ENCODE assay signal across 16 cellular contexts in the genomic region with DNA sequence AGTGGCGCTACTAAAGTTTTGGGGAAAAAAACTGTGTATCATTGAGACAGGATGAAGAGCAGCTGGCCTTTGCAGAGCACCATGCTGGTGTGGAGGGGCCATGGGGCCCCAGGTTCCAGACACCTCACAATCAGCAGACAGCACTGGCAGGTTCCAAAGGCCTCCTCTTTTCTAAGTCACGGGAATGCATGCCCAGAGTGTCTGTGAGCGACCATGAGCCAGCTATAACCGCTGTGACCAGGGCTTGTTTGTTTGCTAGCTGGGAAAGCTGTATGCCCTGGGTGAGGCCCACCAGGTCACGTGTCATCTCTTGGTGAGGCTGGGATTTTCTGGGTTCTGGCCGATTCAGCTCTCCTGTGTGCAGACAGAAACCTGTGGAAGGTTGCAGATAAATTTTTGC. TPM values are rescaled to one million over a fixed set of nuclear protein-coding genes. Genes with fewer than 3 reads are reported as not detected.
"Had no signal": no experiment of that assay in that cellular context is flagged by ENCODE, and none has a peak within 500 bp of the region (broad histone marks: within the 10 kb centered on the region; RNA-seq: fewer than 3 reads in every experiment).

No MANE protein-coding gene starts in this region.

- H3K27ac ChIP-seq: ascending aorta, cardiac muscle cell, gastroesophageal sphincter, testis had no signal

- H3K4me1 ChIP-seq: ascending aorta, gastroesophageal sphincter, testis had no signal

- FAIRE-seq: colon, TTC549 had no signal

- DNase-seq: activated B cell treated with CpG ODN at 0.5 μM for 24 hours; activated CD4-positive, alpha-beta T cell treated with anti-CD3 and anti-CD28 coated beads, Interleukin-2, amount 10 ng/mL, durations not matched to agents 24 days and 14 days; activated CD8-positive, alpha-beta memory T cell treated with anti-CD3 and anti-CD28 coated beads for 24 hours; activated naive CD4-positive, alpha-beta T cell treated with Interleukin-2 at 50 U/mL for 16 hours; activated naive CD8-positive, alpha-beta T cell treated with anti-CD3 and anti-CD28 coated beads, Interleukin-2, amount 50 U/mL, for 24 hours; hippocampal formation; natural killer cell; stimulated activated CD4-positive, alpha-beta T cell treated with anti-CD3 and anti-CD28 coated beads, Interleukin-4, amount 100 ng/mL, for 1 hour; stimulated activated naive CD8-positive, alpha-beta T cell treated with anti-CD3 and anti-CD28 coated beads, Interleukin-15, amount 100 ng/mL, for 72 hours; testis had no signal

- H3K36me3 ChIP-seq: cardiac muscle cell, gastroesophageal sphincter had no signal

- ATAC-seq: activated naive CD8-positive, alpha-beta T cell treated with anti-CD3 and anti-CD28 coated beads, Interleukin-2, amount 50 U/mL, for 24 hours; gastroesophageal sphincter; natural killer cell; stimulated activated naive CD8-positive, alpha-beta T cell treated with anti-CD3 and anti-CD28 coated beads, Interleukin-15, amount 100 ng/mL, for 72 hours had no signal

- H3K27me3 ChIP-seq: ascending aorta, cardiac muscle cell, testis had no signal

- H3K9me3 ChIP-seq: ascending aorta, gastroesophageal sphincter, testis had no signal

- H3K4me3 ChIP-seq: ascending aorta, cardiac muscle cell, gastroesophageal sphincter, testis had no signal

RNA-seq across cellular contexts. Expression of a gene that starts 37.0 kb away (rescaled TPM):
- total RNA-seq: activated B cell treated with CpG ODN at 0.5 μM for 24 hours; activated CD4-positive, alpha-beta T cell treated with anti-CD3 and anti-CD28 coated beads, Interleukin-2, amount 10 ng/mL, durations not matched to agents 24 days and 14 days; natural killer cell; T-helper 1 cell treated with Interleukin-12 subunit alpha and Interleukin-12 subunit beta and Interleukin-4 antibody, amounts not matched to agents 30 ng/mL and 1 ng/mL, for 36 hours had no signal
